ENCODE assay signal across 9 cellular contexts in genomic region chr12:108635201-108635996, GRCh38. TPM values are rescaled to one million over a fixed set of nuclear protein-coding genes. Genes with fewer than 3 reads are reported as not detected.
DNase-seq lines count a peak whose midpoint lies in the region; ATAC-seq, FAIRE-seq and TF ChIP-seq lines count a peak whose summit lies in the region.
"Had no signal": no experiment of that assay in that cellular context is flagged by ENCODE, and none has a peak within 500 bp of the region (broad histone marks: within the 10 kb centered on the region; RNA-seq: fewer than 3 reads in every experiment).

No MANE protein-coding gene starts in this region.

- TF ChIP-seq CTCF in uterus (IDR thresholded peaks at IDR 0.05), result no peak
- no peak for TF ChIP-seq CTCF in dorsolateral prefrontal cortex (IDR thresholded peaks at IDR 0.05 in 54 of 56, conservative IDR thresholded peaks at IDR 0.05 in 2 of 56; ENCODE audit: low read depth in 1 of 56, partially characterized antibody in 56 of 56)

- H3K27me3 ChIP-seq in iPS-20b (ENCODE audit: insufficient read depth, low read length) (no peaks in the 10 kb centered on the region), uterus (no peaks in the 10 kb centered on the region), dorsolateral prefrontal cortex (peaks cover 0 to 5% (median 0%) of the 10 kb centered on the region in 45 donors)

- H3K9me3 ChIP-seq in iPS-20b (ENCODE audit: insufficient read depth, low read depth, low read length) (no peaks in the 10 kb centered on the region), uterus (no peaks in the 10 kb centered on the region)

- CTCF ChIA-PET in T-cell (lab: Charles Lee), result interaction anchor here (0.6 to 10.2 kb wide), 13 partner anchors 11 to 458 kb away, joined by 3 to 112 read pairs (median 5); partner anchors contain the start of gene ALKBH2 (in 1 of the 2)

- POLR2A ChIA-PET in T-cell (lab: Charles Lee), result interaction anchor here (0.5 to 1.8 kb wide), 6 partner anchors 18 to 1412 kb away, joined by 3 to 13 read pairs (median 6); partner anchors contain the start of gene SART3 (in 1 of the 2)

- H3K27me3 Mint-ChIP-seq in T-cell, result no peaks in the 10 kb centered on the region

- peak overlapping the region; percentile 99 to 100 for H3K27ac Mint-ChIP-seq in T-cell

- H3K4me3 Mint-ChIP-seq in T-cell, result peak overlapping the region; percentile 100

- peak; percentile 94 for FAIRE-seq in GM12891 (lab: Jason Lieb, UNC)

- peak overlapping the region; percentile 27; the same call in 1 of the 2 replicates for H3K9ac ChIP-seq in iPS-20b (ENCODE audit: low read depth, low read length)

- H3K36me3 ChIP-seq in iPS-20b (ENCODE audit: insufficient read depth, low read depth, low read length) (no peaks in the 10 kb centered on the region), uterus (no peaks in the 10 kb centered on the region)

- H3K27ac ChIP-seq in iPS-20b (ENCODE audit: low read length) (no peak overlapping the region), uterus (no peak overlapping the region), dorsolateral prefrontal cortex (peak overlapping the region in 23 of 59 donors; percentile 3 to 92 (median 28))

- TF ChIP-seq POLR2A in GM12891 (IDR thresholded peaks at IDR 0.05; ENCODE audit: low read depth, low read length) (peak; percentile 96), uterus (IDR thresholded peaks at IDR 0.05) (no peak)

- H3K36me3 Mint-ChIP-seq in T-cell, result peaks cover 12% of the 10 kb centered on the region

- no peak overlapping the region for H3K4me3 ChIP-seq in iPS-20b (ENCODE audit: low read length)
- H3K4me3 ChIP-seq in uterus, result no peak overlapping the region
- H3K4me3 ChIP-seq in dorsolateral prefrontal cortex, result peak overlapping the region in 2 of 59 donors; percentile 3 to 5

- ATAC-seq in GM19463 (IDR thresholded peaks at IDR 0.05; ENCODE audit: unreplicated experiment), result peak; percentile 37
- peak; percentile 61 for ATAC-seq in HG03354 (IDR thresholded peaks at IDR 0.05; ENCODE audit: poor library complexity, severe bottlenecking, unreplicated experiment)
- peak; percentile 18 to 29 (median 21) for ATAC-seq in T-cell (replicated peaks in 1 of 4)

- intact Hi-C loops in uterus (cut with DNase I; ENCODE audit: low total_unique reads) (no loop called here), dorsolateral prefrontal cortex (cut with DNase I) (no loop called here)

- DNase-seq in GM12891 (ENCODE audit: insufficient read length, low spot score) (peak; percentile 56), T-cell (peak in 24 of 34 experiments; percentile 31 to 70 (median 43)), uterus (no peak), dorsolateral prefrontal cortex (no peak), anterior cingulate cortex (lab: John Stamatoyannopoulos, UW) (no peak)

- peaks cover 57 to 63% (median 60%) of the 10 kb centered on the region in 3 donors for H3K4me1 Mint-ChIP-seq in T-cell

- no peaks in the 10 kb centered on the region for H3K9me3 Mint-ChIP-seq in T-cell

- H3K4me1 ChIP-seq in iPS-20b (ENCODE audit: insufficient read depth, low read length), result peaks cover 38% of the 10 kb centered on the region
- H3K4me1 ChIP-seq in uterus, result peaks cover 5 to 10% of the 10 kb centered on the region in 2 donors

TF ChIP-seq in GM12891, 5 proteins besides CTCF, POLR2A, EP300 and RAD21:
- peak; percentile 93 for TF ChIP-seq SPI1 (IDR thresholded peaks at IDR 0.05; ENCODE audit: low read depth, low read length)
- no peak for TF ChIP-seq PAX5 (IDR thresholded peaks at IDR 0.05; ENCODE audit: insufficient read depth, low read length, severe bottlenecking)
- TF ChIP-seq TAF1 (IDR thresholded peaks at IDR 0.05; ENCODE audit: low read depth, low read length), result 0 out of 2 replicates have a peak, but pooled peaks have one; percentile 59
- TF ChIP-seq POLR2AphosphoS5 (IDR thresholded peaks at IDR 0.05; ENCODE audit: low read depth, low read length), result peak; percentile 93
- TF ChIP-seq POU2F2 (IDR thresholded peaks at IDR 0.05; ENCODE audit: low read depth, low read length), result peak; percentile 98

RNA-seq across cellular contexts. Expression of gene SELPLG, which starts 1.7 kb away (rescaled TPM):
- 13.8 TPM for polyA plus RNA-seq in GM12891 (2012; ENCODE audit: low read depth, missing spikeins)
- total RNA-seq in T-cell (100 to 1,000 TPM; 102 to 220 (median 215) TPM), uterus (1 to 10 TPM; 1.5 to 6.5 (median 2.9) TPM), dorsolateral prefrontal cortex (10 to 100 TPM in 39 of 120 experiments, 1 to 10 TPM in 81; 1.8 to 27.0 (median 7.9) TPM)

RNA-seq across cellular contexts. Expression of gene TMEM119, which starts 37.5 kb away (rescaled TPM):
- polyA plus RNA-seq in GM12891 (2012; ENCODE audit: low read depth, missing spikeins), result 0.10 TPM
- total RNA-seq in T-cell (1 to 10 TPM in 2 of 5 donors, under 1 TPM in 3; 0.13 to 3.9 (median 0.98) TPM), uterus (100 to 1,000 TPM in 1 of 4 donors, 10 to 100 TPM in 2, 1 to 10 TPM in 1; 9.1 to 102 (median 12.4) TPM), dorsolateral prefrontal cortex (10 to 100 TPM in 35 of 120 experiments, 1 to 10 TPM in 85; 1.3 to 25.3 (median 7.9) TPM)
- total RNA-seq: glomerular endothelial cell had no signal

Comparison
In these comparisons a context has a peak if more than half of its experiments do, and no peak if none do; other contexts are left out.
1. DNase-seq: peak in GM12891 (single experiment) and T-cell (24 of 34); none in uterus (0 of 2), dorsolateral prefrontal cortex (0 of 10) and anterior cingulate cortex (0 of 58).
2. Peak in every context shown above with its lines, with median percentiles within 50 percentile points of each other: ATAC-seq.